In genomic region chr15:96972201-96972600, GRCh38 we compare ENCODE assay signal across 15 cellular contexts.
"Had no signal": no experiment of that assay in that cellular context is flagged by ENCODE, and none has a peak within 500 bp of the region (broad histone marks: within the 10 kb centered on the region; RNA-seq: fewer than 3 reads in every experiment).

No MANE protein-coding gene starts in this region.

- DNase-seq: effector CD4-positive, alpha-beta T cell; foreskin fibroblast; gastrocnemius medialis; heart left ventricle; kidney; left lung; mammary epithelial cell; mesendoderm; midbrain; naive thymus-derived CD4-positive, alpha-beta T cell; right cardiac atrium; sigmoid colon; stimulated activated CD4-positive, alpha-beta T cell treated with anti-CD3 and anti-CD28 coated beads, Interleukin-4, amount 100 ng/mL, for 4 hours; stimulated activated naive CD8-positive, alpha-beta T cell treated with anti-CD3 and anti-CD28 coated beads, Interleukin-15, Interleukin-2, amounts not matched to agents 100 U/mL and 50 U/mL, for 24 hours; upper lobe of left lung had no signal
